In the genomic region with DNA sequence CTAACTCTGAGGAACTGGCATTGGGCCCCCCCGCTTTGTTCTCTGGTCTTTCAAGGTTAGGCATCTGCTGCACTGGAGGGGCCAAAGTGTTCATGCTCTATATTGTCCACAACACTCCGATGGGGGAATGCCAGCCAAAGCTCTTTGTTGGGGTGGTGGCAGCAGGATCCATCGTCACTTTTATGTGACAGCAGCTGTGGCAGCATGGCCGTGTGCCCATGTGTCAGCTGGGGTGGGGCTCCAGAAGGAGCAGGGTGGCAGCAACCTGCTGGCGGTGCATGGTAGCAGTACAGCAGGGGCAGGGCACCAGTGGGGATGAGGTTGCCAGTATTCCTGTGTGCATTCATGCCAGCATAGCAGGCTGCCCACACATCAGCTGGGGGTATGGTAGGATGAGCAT, we compare ENCODE assay signal across 2 cellular contexts.
TF ChIP-seq lines count a peak whose summit lies in the region.

No MANE protein-coding gene starts in this region.

TF ChIP-seq in SK-N-SH, 30 proteins besides CTCF, POLR2A, EP300 and RAD21 (continued from another document):
- TF ChIP-seq, protein P1, sequence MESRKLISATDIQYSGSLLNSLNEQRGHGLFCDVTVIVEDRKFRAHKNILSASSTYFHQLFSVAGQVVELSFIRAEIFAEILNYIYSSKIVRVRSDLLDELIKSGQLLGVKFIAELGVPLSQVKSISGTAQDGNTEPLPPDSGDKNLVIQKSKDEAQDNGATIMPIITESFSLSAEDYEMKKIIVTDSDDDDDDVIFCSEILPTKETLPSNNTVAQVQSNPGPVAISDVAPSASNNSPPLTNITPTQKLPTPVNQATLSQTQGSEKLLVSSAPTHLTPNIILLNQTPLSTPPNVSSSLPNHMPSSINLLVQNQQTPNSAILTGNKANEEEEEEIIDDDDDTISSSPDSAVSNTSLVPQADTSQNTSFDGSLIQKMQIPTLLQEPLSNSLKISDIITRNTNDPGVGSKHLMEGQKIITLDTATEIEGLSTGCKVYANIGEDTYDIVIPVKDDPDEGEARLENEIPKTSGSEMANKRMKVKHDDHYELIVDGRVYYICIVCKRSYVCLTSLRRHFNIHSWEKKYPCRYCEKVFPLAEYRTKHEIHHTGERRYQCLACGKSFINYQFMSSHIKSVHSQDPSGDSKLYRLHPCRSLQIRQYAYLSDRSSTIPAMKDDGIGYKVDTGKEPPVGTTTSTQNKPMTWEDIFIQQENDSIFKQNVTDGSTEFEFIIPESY (IDR thresholded peaks at IDR 0.05; ENCODE audit: borderline replicate concordance, low read depth) = no peak

TF ChIP-seq in SK-N-SH treated with all-trans-retinoic acid at 6 μM for 48 hours, 23 proteins besides CTCF, POLR2A, EP300 and RAD21 (continued from another document):
- TF ChIP-seq, protein P2, sequence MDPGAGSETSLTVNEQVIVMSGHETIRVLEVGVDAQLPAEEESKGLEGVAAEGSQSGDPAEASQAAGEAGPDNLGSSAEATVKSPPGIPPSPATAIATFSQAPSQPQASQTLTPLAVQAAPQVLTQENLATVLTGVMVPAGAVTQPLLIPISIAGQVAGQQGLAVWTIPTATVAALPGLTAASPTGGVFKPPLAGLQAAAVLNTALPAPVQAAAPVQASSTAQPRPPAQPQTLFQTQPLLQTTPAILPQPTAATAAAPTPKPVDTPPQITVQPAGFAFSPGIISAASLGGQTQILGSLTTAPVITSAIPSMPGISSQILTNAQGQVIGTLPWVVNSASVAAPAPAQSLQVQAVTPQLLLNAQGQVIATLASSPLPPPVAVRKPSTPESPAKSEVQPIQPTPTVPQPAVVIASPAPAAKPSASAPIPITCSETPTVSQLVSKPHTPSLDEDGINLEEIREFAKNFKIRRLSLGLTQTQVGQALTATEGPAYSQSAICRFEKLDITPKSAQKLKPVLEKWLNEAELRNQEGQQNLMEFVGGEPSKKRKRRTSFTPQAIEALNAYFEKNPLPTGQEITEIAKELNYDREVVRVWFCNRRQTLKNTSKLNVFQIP (CRISPR knock-in tag; IDR thresholded peaks at IDR 0.05; ENCODE audit: borderline replicate concordance, low read depth) = no peak
- TF ChIP-seq BACH2 (CRISPR knock-in tag; IDR thresholded peaks at IDR 0.05; ENCODE audit: borderline replicate concordance) = no peak
- no peak for TF ChIP-seq ZFP3 (CRISPR knock-in tag; IDR thresholded peaks at IDR 0.05)
- TF ChIP-seq GLIS3 (CRISPR knock-in tag; IDR thresholded peaks at IDR 0.05) = no peak
- TF ChIP-seq OSR1 (CRISPR knock-in tag; IDR thresholded peaks at IDR 0.05) = no peak
- no peak for TF ChIP-seq CSDC2 (CRISPR knock-in tag; IDR thresholded peaks at IDR 0.05)
- no peak for TF ChIP-seq ZNF565 (CRISPR knock-in tag; conservative IDR thresholded peaks at IDR 0.05; ENCODE audit: low read depth)
- no peak for TF ChIP-seq ESRRG (CRISPR knock-in tag; IDR thresholded peaks at IDR 0.05)
- TF ChIP-seq, protein P3, sequence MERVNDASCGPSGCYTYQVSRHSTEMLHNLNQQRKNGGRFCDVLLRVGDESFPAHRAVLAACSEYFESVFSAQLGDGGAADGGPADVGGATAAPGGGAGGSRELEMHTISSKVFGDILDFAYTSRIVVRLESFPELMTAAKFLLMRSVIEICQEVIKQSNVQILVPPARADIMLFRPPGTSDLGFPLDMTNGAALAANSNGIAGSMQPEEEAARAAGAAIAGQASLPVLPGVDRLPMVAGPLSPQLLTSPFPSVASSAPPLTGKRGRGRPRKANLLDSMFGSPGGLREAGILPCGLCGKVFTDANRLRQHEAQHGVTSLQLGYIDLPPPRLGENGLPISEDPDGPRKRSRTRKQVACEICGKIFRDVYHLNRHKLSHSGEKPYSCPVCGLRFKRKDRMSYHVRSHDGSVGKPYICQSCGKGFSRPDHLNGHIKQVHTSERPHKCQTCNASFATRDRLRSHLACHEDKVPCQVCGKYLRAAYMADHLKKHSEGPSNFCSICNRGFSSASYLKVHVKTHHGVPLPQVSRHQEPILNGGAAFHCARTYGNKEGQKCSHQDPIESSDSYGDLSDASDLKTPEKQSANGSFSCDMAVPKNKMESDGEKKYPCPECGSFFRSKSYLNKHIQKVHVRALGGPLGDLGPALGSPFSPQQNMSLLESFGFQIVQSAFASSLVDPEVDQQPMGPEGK (CRISPR knock-in tag; IDR thresholded peaks at IDR 0.05; ENCODE audit: borderline replicate concordance) = no peak
- TF ChIP-seq ZC3H10 (CRISPR knock-in tag; IDR thresholded peaks at IDR 0.05) = no peak
- no peak for TF ChIP-seq ARNTL (CRISPR knock-in tag; IDR thresholded peaks at IDR 0.05; ENCODE audit: borderline replicate concordance, low read depth)
- TF ChIP-seq ISL1 (CRISPR knock-in tag; IDR thresholded peaks at IDR 0.05) = no peak
- no peak for TF ChIP-seq ZNF70 (CRISPR knock-in tag; IDR thresholded peaks at IDR 0.05)
- TF ChIP-seq, protein P4, sequence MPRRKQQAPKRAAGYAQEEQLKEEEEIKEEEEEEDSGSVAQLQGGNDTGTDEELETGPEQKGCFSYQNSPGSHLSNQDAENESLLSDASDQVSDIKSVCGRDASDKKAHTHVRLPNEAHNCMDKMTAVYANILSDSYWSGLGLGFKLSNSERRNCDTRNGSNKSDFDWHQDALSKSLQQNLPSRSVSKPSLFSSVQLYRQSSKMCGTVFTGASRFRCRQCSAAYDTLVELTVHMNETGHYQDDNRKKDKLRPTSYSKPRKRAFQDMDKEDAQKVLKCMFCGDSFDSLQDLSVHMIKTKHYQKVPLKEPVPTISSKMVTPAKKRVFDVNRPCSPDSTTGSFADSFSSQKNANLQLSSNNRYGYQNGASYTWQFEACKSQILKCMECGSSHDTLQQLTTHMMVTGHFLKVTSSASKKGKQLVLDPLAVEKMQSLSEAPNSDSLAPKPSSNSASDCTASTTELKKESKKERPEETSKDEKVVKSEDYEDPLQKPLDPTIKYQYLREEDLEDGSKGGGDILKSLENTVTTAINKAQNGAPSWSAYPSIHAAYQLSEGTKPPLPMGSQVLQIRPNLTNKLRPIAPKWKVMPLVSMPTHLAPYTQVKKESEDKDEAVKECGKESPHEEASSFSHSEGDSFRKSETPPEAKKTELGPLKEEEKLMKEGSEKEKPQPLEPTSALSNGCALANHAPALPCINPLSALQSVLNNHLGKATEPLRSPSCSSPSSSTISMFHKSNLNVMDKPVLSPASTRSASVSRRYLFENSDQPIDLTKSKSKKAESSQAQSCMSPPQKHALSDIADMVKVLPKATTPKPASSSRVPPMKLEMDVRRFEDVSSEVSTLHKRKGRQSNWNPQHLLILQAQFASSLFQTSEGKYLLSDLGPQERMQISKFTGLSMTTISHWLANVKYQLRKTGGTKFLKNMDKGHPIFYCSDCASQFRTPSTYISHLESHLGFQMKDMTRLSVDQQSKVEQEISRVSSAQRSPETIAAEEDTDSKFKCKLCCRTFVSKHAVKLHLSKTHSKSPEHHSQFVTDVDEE (CRISPR knock-in tag; IDR thresholded peaks at IDR 0.05) = no peak
- TF ChIP-seq RARB (CRISPR knock-in tag; IDR thresholded peaks at IDR 0.05) = no peak
